Comparison of ENCODE assay signal across 18 cellular contexts in genomic region chr6:116412270-116412669, GRCh38. TPM values are rescaled to one million over a fixed set of nuclear protein-coding genes. Genes with fewer than 3 reads are reported as not detected.
DNase-seq lines count a peak whose midpoint lies in the region; ATAC-seq and TF ChIP-seq lines count a peak whose summit lies in the region.
"Had no signal": no experiment of that assay in that cellular context is flagged by ENCODE, and none has a peak within 500 bp of the region (broad histone marks: within the 10 kb centered on the region; RNA-seq: fewer than 3 reads in every experiment).

No MANE protein-coding gene starts in this region.

- no peak for ATAC-seq in naive B cell (ENCODE audit: low read depth in 2 of 2)
- ATAC-seq in GM21390 (IDR thresholded peaks at IDR 0.05; ENCODE audit: unreplicated experiment): no peak
- ATAC-seq in GM18858 (IDR thresholded peaks at IDR 0.05; ENCODE audit: unreplicated experiment): no peak
- ATAC-seq: A549; activated CD8-positive, alpha-beta T cell treated with anti-CD3 and anti-CD28 coated beads, Interleukin-2, amount 10 ng/mL, durations not matched to agents 7 days and 5 days; natural killer cell had no signal

- intact Hi-C loops in A673 (cut with micrococcal nuclease; ENCODE audit: unreplicated experiment): no loop called here

- H3K27me3 ChIP-seq in A673 (replicated peaks; ENCODE audit: insufficient read depth, low read depth, low read length, poor library complexity): no peaks in the 10 kb centered on the region
- H3K27me3 ChIP-seq: spleen, testis had no signal

- BruUV-seq in A673 (replicated peaks; lab: Mats Ljungman, UMichigan): no TSS peak

- H3K4me3 ChIP-seq in A673 (ENCODE audit: low read depth, low read length, poor library complexity, severe bottlenecking): no peak overlapping the region
- H3K4me3 ChIP-seq: A549, spleen, testis had no signal

- POLR2A ChIA-PET in A673 (lab: Charles Lee; ENCODE audit: low non-redundant PET): no interaction called here

- H3K9me3 ChIP-seq in A673 (ENCODE audit: low read depth, low read length, poor library complexity, severe bottlenecking): no peaks in the 10 kb centered on the region
- H3K9me3 ChIP-seq: A549, spleen, testis had no signal

- TF ChIP-seq CTCF in A673 (conservative IDR thresholded peaks at IDR 0.05; ENCODE audit: low read depth, low read length): no peak
- no peak for TF ChIP-seq CTCF in HFFc6 (IDR thresholded peaks at IDR 0.05)

- DNase-seq in A673 (ENCODE audit: low spot score): peak; percentile 43
- DNase-seq in HFFc6: no peak
- DNase-seq in dedifferentiated amniotic fluid mesenchymal stem cell (ENCODE audit: extremely low spot score): peak; percentile 52
- DNase-seq in naive B cell: no peak
- no peak for DNase-seq in HK-2 (ENCODE audit: unreplicated experiment)
- DNase-seq in NCI-H2196 treated with DMSO at 0.1 percent for 48 hours (lab: John Stamatoyannopoulos, UW; ENCODE audit: unreplicated experiment): no peak
- DNase-seq: activated CD8-positive, alpha-beta T cell treated with anti-CD3 and anti-CD28 coated beads, Interleukin-2, amount 10 ng/mL, durations not matched to agents 7 days and 5 days; activated gamma-delta T cell; glutamatergic neuron; natural killer cell; NCI-H1092; NCI-H510A treated with DMSO at 0.1 percent for 48 hours; spleen; T1000; testis had no signal

- H3K9me3 Mint-ChIP-seq in HFFc6: no peaks in the 10 kb centered on the region
- H3K9me3 Mint-ChIP-seq in naive B cell: peaks cover 0 to 1% (median 0%) of the 10 kb centered on the region in 7 donors
- H3K9me3 Mint-ChIP-seq: natural killer cell had no signal

- H3K4me1 Mint-ChIP-seq in HFFc6 (ENCODE audit: low read depth): peaks cover 63% of the 10 kb centered on the region
- peaks cover 41 to 67% (median 62%) of the 10 kb centered on the region in 3 donors for H3K4me1 Mint-ChIP-seq in naive B cell
- H3K4me1 Mint-ChIP-seq: natural killer cell had no signal

- H3K4me1 ChIP-seq in A673 (ENCODE audit: insufficient read depth, low read length, poor library complexity, severe bottlenecking): peaks cover 19% of the 10 kb centered on the region

- H3K27ac ChIP-seq in A673 (ENCODE audit: low read depth, low read length, poor library complexity, severe bottlenecking): no peak overlapping the region
- H3K27ac ChIP-seq: A549 had no signal

- H3K36me3 Mint-ChIP-seq in HFFc6 (ENCODE audit: low read depth) (peaks cover 33% of the 10 kb centered on the region), naive B cell (no peaks in the 10 kb centered on the region)
- H3K36me3 Mint-ChIP-seq: natural killer cell had no signal

- H3K27ac Mint-ChIP-seq in HFFc6 (peak overlapping the region; percentile 72), naive B cell (peak overlapping the region in 5 of 6 donors; percentile 0 to 92 (median 65))
- H3K27ac Mint-ChIP-seq: activated CD8-positive, alpha-beta T cell treated with anti-CD3 and anti-CD28 coated beads, Interleukin-2, amount 10 ng/mL, durations not matched to agents 7 days and 5 days; natural killer cell had no signal

- CTCF ChIA-PET in A673 (lab: Charles Lee): no interaction called here

- H3K27me3 Mint-ChIP-seq in HFFc6 (ENCODE audit: insufficient read depth) (no peaks in the 10 kb centered on the region; the same call in 1 of the 2 replicates), naive B cell (no peaks in the 10 kb centered on the region)

- H3K36me3 ChIP-seq in A673 (ENCODE audit: insufficient read depth, low read length, poor library complexity, severe bottlenecking): no peaks in the 10 kb centered on the region

- H3K4me3 Mint-ChIP-seq in HFFc6 (no peak overlapping the region; the same call in 1 of the 2 replicates), naive B cell (peak overlapping the region in 2 of 8 donors; percentile 12 to 78)
- H3K4me3 Mint-ChIP-seq: activated CD8-positive, alpha-beta T cell treated with anti-CD3 and anti-CD28 coated beads, Interleukin-2, amount 10 ng/mL, durations not matched to agents 7 days and 5 days; natural killer cell had no signal

RNA-seq across cellular contexts. Expression of gene DSE, which starts 41.5 kb away (rescaled TPM):
- 31.4 and 33.3 TPM in 2 replicates for total RNA-seq in A673 (2021)
- total RNA-seq in HFFc6 (2021; fragmentation: NEBNext Ultra II Directional; extraction: Animal tissue kit (Norgen Biotek cat#: 25700)): 100 to 1,000 TPM in 3 of 6 experiments, 10 to 100 TPM in 3; 86.7 to 110 (median 94.9) TPM
- polyA plus RNA-seq in naive B cell (ENCODE audit: low read depth in 6 of 6): 10 to 100 TPM in 5 of 6 donors, 1 to 10 TPM in 1; 6.9 to 28.5 (median 21.2) TPM

RNA-seq across cellular contexts. Expression of gene CALHM6, which starts 48.9 kb away (rescaled TPM):
- total RNA-seq in A673 (2021): not detected in 2 replicates
- total RNA-seq in HFFc6 (2021; fragmentation: NEBNext Ultra II Directional; extraction: Animal tissue kit (Norgen Biotek cat#: 25700)): 1 to 10 TPM in 2 of 6 experiments, under 1 TPM in 2, not detected in 2; 0.31 to 2.1 (median 1.0) TPM
- 1,000 to 10,000 TPM in 1 of 6 donors, 100 to 1,000 TPM in 5; 687 to 1,118 (median 783) TPM for polyA plus RNA-seq in naive B cell (ENCODE audit: low read depth in 6 of 6)

Comparison
In these comparisons a context has a peak if more than half of its experiments do, and no peak if none do; other contexts are left out.
1. DNase-seq: peak in A673 (single experiment) and dedifferentiated amniotic fluid mesenchymal stem cell (single experiment); none in HFFc6 (single experiment), naive B cell (single experiment), HK-2 (single experiment) and NCI-H2196 treated with DMSO at 0.1 percent for 48 hours (single experiment).